ENCODE assay signal across 18 cellular contexts in the genomic region with DNA sequence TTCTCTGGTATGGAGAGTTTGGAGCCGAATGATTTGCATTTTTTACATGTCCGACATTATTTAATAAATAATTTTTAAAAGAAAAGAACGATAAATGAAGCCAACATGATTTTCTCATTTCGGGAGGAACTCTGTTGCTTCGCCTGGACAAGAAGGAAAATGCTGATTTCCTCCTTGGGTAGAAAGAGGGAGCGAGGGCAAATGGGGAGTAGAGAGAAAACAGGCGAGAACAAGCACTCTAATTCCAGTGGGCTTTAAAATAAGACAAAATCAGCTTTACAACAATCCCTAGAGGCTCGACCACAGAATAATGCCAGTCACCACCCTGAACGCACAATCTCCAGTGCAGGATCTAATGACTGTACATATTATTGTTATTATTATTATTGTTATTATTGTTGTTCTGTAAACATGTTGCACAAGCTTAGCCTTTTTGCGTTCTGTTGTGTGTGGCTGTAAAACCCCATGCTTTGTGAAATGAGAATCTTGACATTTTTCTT. TPM values are rescaled to one million over a fixed set of nuclear protein-coding genes. Genes with fewer than 3 reads are reported as not detected.
"Had no signal": no experiment of that assay in that cellular context is flagged by ENCODE, and none has a peak within 500 bp of the region (broad histone marks: within the 10 kb centered on the region; RNA-seq: fewer than 3 reads in every experiment).

No MANE protein-coding gene starts in this region.

- H3K36me3 Mint-ChIP-seq: activated naive CD4-positive, alpha-beta T cell treated with anti-CD3 and anti-CD28 coated beads, Interleukin-2, amount 50 U/mL, for 24 hours; WTC11 had no signal

- H3K4me3 Mint-ChIP-seq: activated CD8-positive, alpha-beta T cell treated with anti-CD3 and anti-CD28 coated beads for 36 hours; activated T-cell treated with anti-CD3 and anti-CD28 coated beads, Interleukin-2, amount 50 U/mL, for 4 hours had no signal

- H3K27ac Mint-ChIP-seq: activated CD8-positive, alpha-beta T cell treated with anti-CD3 and anti-CD28 coated beads for 36 hours; nephron; stimulated activated effector memory CD8-positive, alpha-beta T cell treated with anti-CD3 and anti-CD28 coated beads, Interleukin-12 subunit alpha, Interleukin-12 subunit beta, amount 100 ng/mL, for 72 hours; WTC11 had no signal

- ATAC-seq: activated CD8-positive, alpha-beta T cell treated with anti-CD3 and anti-CD28 coated beads for 36 hours; activated T-cell treated with anti-CD3 and anti-CD28 coated beads, Interleukin-2, amount 50 U/mL, for 4 hours; left ventricle myocardium superior; pancreas; stimulated activated effector memory CD8-positive, alpha-beta T cell treated with anti-CD3 and anti-CD28 coated beads, Interleukin-12 subunit alpha, Interleukin-12 subunit beta, amount 100 ng/mL, for 72 hours; WTC11 had no signal

- H3K4me3 ChIP-seq: colonic mucosa, esophagus squamous epithelium, pancreas, thoracic aorta had no signal

- H3K27ac ChIP-seq: colonic mucosa, esophagus squamous epithelium, pancreas, thoracic aorta had no signal

- H3K9me3 ChIP-seq: colonic mucosa, esophagus squamous epithelium, pancreas, thoracic aorta had no signal

- DNase-seq: activated CD8-positive, alpha-beta T cell treated with anti-CD3 and anti-CD28 coated beads for 36 hours; activated effector memory CD4-positive, alpha-beta T cell treated with Interleukin-2 at 50 U/mL for 16 hours; activated T-cell treated with anti-CD3 and anti-CD28 coated beads, Interleukin-2, amount 50 U/mL, for 4 hours; caudate nucleus; esophagus squamous epithelium; left ventricle myocardium superior; mesenchymal stem cell; pancreas; T-helper 1 cell had no signal

- FAIRE-seq: pancreas had no signal

- H3K36me3 ChIP-seq: colonic mucosa, esophagus squamous epithelium, pancreas, thoracic aorta had no signal

RNA-seq across cellular contexts. Expression of gene DLX1, which starts 3.7 kb away (rescaled TPM):
- total RNA-seq: activated CD8-positive, alpha-beta T cell treated with anti-CD3 and anti-CD28 coated beads for 36 hours; activated T-cell treated with anti-CD3 and anti-CD28 coated beads, Interleukin-2, amount 50 U/mL, for 4 hours; esophagus squamous epithelium; fibroblast of villous mesenchyme; glomerular endothelial cell; left ventricle myocardium superior; WTC11 had no signal

RNA-seq across cellular contexts. Expression of gene DLX2, which starts 13.6 kb away (rescaled TPM):
- total RNA-seq: activated CD8-positive, alpha-beta T cell treated with anti-CD3 and anti-CD28 coated beads for 36 hours; activated T-cell treated with anti-CD3 and anti-CD28 coated beads, Interleukin-2, amount 50 U/mL, for 4 hours; colonic mucosa; esophagus squamous epithelium; left ventricle myocardium superior; pancreas; urinary bladder had no signal
- polyA plus RNA-seq: pancreas had no signal
